Comparison of ENCODE assay signal across 2 cellular contexts in the genomic region with DNA sequence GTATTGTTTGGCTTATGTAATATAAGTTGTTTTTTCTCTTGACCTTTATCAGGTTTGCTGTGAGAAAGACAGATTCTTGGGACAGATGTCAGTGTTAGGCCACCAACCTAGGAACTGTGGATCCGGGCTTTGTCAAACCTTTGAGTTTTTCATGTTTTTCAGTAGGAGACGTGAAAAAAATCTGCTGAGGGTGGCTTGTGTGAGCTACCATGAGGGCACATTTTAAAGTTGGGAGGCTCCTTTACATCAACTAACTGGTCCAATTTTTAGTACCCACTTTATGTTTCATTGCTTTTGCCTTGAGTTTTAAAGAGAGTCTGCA.
TF ChIP-seq lines count a peak whose summit lies in the region.

No MANE protein-coding gene starts in this region.

TF ChIP-seq in HCT116, 20 proteins besides CTCF, POLR2A, EP300 and RAD21 (continued from another document):
- TF ChIP-seq, protein P1, sequence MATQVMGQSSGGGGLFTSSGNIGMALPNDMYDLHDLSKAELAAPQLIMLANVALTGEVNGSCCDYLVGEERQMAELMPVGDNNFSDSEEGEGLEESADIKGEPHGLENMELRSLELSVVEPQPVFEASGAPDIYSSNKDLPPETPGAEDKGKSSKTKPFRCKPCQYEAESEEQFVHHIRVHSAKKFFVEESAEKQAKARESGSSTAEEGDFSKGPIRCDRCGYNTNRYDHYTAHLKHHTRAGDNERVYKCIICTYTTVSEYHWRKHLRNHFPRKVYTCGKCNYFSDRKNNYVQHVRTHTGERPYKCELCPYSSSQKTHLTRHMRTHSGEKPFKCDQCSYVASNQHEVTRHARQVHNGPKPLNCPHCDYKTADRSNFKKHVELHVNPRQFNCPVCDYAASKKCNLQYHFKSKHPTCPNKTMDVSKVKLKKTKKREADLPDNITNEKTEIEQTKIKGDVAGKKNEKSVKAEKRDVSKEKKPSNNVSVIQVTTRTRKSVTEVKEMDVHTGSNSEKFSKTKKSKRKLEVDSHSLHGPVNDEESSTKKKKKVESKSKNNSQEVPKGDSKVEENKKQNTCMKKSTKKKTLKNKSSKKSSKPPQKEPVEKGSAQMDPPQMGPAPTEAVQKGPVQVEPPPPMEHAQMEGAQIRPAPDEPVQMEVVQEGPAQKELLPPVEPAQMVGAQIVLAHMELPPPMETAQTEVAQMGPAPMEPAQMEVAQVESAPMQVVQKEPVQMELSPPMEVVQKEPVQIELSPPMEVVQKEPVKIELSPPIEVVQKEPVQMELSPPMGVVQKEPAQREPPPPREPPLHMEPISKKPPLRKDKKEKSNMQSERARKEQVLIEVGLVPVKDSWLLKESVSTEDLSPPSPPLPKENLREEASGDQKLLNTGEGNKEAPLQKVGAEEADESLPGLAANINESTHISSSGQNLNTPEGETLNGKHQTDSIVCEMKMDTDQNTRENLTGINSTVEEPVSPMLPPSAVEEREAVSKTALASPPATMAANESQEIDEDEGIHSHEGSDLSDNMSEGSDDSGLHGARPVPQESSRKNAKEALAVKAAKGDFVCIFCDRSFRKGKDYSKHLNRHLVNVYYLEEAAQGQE (IDR thresholded peaks at IDR 0.05; ENCODE audit: low read depth): no peak
- TF ChIP-seq SRF (IDR thresholded peaks at IDR 0.05; ENCODE audit: low read depth) (no peak), EGR1 (IDR thresholded peaks at IDR 0.05; ENCODE audit: low read depth) (no peak), JUND (IDR thresholded peaks at IDR 0.05) (no peak), POLR2AphosphoS5 (IDR thresholded peaks at IDR 0.05; ENCODE audit: low read depth, low read length) (no peak), SIN3A (IDR thresholded peaks at IDR 0.05; ENCODE audit: low read depth) (no peak), CEBPB (IDR thresholded peaks at IDR 0.05; ENCODE audit: low read depth) (no peak), TCF7L2 (IDR thresholded peaks at IDR 0.05; ENCODE audit: borderline replicate concordance, extremely low read depth, insufficient read depth, insufficient read length) (no peak), ZFX (IDR thresholded peaks at IDR 0.05) (no peak), SP1 (IDR thresholded peaks at IDR 0.05; ENCODE audit: low read depth) (no peak), FOSL1 (IDR thresholded peaks at IDR 0.05; ENCODE audit: low read depth) (no peak), ELF1 (IDR thresholded peaks at IDR 0.05; ENCODE audit: borderline replicate concordance, low read depth) (no peak), EZH2phosphoT487 (IDR thresholded peaks at IDR 0.05; ENCODE audit: borderline replicate concordance) (no peak), YY1 (IDR thresholded peaks at IDR 0.05; ENCODE audit: extremely low read depth, insufficient replicate concordance, low read depth, low read length) (no peak), EZH2 (IDR thresholded peaks at IDR 0.05) (no peak), ZNF274 (IDR thresholded peaks at IDR 0.05; ENCODE audit: low read depth, low read length) (no peak)
- TF ChIP-seq, protein P2, sequence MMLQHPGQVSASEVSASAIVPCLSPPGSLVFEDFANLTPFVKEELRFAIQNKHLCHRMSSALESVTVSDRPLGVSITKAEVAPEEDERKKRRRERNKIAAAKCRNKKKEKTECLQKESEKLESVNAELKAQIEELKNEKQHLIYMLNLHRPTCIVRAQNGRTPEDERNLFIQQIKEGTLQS (IDR thresholded peaks at IDR 0.05): no peak

TF ChIP-seq in WTC11, 78 proteins besides CTCF, POLR2A, EP300 and RAD21 (continued from another document):
- TF ChIP-seq, protein P3, sequence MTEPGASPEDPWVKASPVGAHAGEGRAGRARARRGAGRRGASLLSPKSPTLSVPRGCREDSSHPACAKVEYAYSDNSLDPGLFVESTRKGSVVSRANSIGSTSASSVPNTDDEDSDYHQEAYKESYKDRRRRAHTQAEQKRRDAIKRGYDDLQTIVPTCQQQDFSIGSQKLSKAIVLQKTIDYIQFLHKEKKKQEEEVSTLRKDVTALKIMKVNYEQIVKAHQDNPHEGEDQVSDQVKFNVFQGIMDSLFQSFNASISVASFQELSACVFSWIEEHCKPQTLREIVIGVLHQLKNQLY (CRISPR knock-in tag; IDR thresholded peaks at IDR 0.05): no peak
- TF ChIP-seq ZNF232 (CRISPR knock-in tag; IDR thresholded peaks at IDR 0.05) (no peak), ZNF416 (CRISPR knock-in tag; IDR thresholded peaks at IDR 0.05) (no peak), ETV6 (CRISPR knock-in tag; IDR thresholded peaks at IDR 0.05) (no peak)
